Comparison of ENCODE assay signal across 1 cellular context in genomic region chr7:65750511-65751344, GRCh38.
A peak's percentile ranks its signal among the peaks of the same experiment; 100 is the strongest.
TF ChIP-seq lines count a peak whose summit lies in the region.

No MANE protein-coding gene starts in this region.

TF ChIP-seq in HepG2, 621 proteins besides CTCF, POLR2A, EP300 and RAD21 (continued from another document and continues in another):
- TF ChIP-seq, protein P1, sequence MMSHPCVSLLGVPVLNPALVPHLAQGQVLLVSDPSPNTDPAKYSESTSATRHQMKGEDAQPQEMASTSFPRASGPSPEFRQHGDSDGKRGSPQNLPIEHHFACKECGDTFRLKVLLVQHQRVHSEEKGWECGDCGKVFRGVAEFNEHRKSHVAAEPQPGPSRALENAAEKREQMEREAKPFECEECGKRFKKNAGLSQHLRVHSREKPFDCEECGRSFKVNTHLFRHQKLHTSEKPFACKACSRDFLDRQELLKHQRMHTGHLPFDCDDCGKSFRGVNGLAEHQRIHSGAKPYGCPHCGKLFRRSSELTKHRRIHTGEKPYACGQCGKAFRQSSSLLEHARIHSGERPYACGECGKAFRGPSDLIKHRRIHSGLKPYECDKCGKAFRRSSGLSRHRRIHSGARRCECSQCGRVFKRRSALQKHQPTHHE (CRISPR knock-in tag; IDR thresholded peaks at IDR 0.05; ENCODE audit: borderline replicate concordance), result no peak
- TF ChIP-seq FOXC1 (CRISPR knock-in tag; IDR thresholded peaks at IDR 0.05; ENCODE audit: borderline replicate concordance) (no peak), FOXM1 (CRISPR knock-in tag; IDR thresholded peaks at IDR 0.05) (no peak), ZFP82 (CRISPR knock-in tag; IDR thresholded peaks at IDR 0.05; ENCODE audit: borderline replicate concordance) (no peak; the same call in 1 of the 2 replicates), MYC (CRISPR knock-in tag; IDR thresholded peaks at IDR 0.05; ENCODE audit: borderline replicate concordance) (peak; percentile 89), ZNF549 (CRISPR knock-in tag; IDR thresholded peaks at IDR 0.05) (no peak), TEAD2 (CRISPR knock-in tag; IDR thresholded peaks at IDR 0.05) (no peak), ZNF20 (CRISPR knock-in tag; IDR thresholded peaks at IDR 0.05) (no peak), ZNF292 (CRISPR knock-in tag; IDR thresholded peaks at IDR 0.05; ENCODE audit: borderline replicate concordance, low read depth) (peak; percentile 83), NR2C2 (CRISPR knock-in tag; IDR thresholded peaks at IDR 0.05; ENCODE audit: borderline replicate concordance) (peak; percentile 33; the same call in 1 of the 2 replicates), CENPT (CRISPR knock-in tag; IDR thresholded peaks at IDR 0.05; ENCODE audit: low read depth) (no peak), ZC3H4 (CRISPR knock-in tag; IDR thresholded peaks at IDR 0.05; ENCODE audit: borderline replicate concordance) (no peak), ZFY (CRISPR knock-in tag; IDR thresholded peaks at IDR 0.05) (peak; percentile 73), IRF1 (CRISPR knock-in tag; IDR thresholded peaks at IDR 0.05; ENCODE audit: low read depth) (no peak), RFXAP (CRISPR knock-in tag; IDR thresholded peaks at IDR 0.05; ENCODE audit: borderline replicate concordance) (peak; percentile 63; the same call in 1 of the 2 replicates), ZKSCAN5 (CRISPR knock-in tag; IDR thresholded peaks at IDR 0.05) (no peak), YEATS4 (CRISPR knock-in tag; IDR thresholded peaks at IDR 0.05; ENCODE audit: borderline replicate concordance) (peak; percentile 77), ZNF737 (CRISPR knock-in tag; IDR thresholded peaks at IDR 0.05; ENCODE audit: borderline replicate concordance) (0 out of 2 replicates have a peak, but pooled peaks have one; percentile 84), ZNF382 (CRISPR knock-in tag; IDR thresholded peaks at IDR 0.05; ENCODE audit: borderline replicate concordance) (no peak), SKIL (CRISPR knock-in tag; IDR thresholded peaks at IDR 0.05; ENCODE audit: borderline replicate concordance) (no peak), ZBTB7A (CRISPR knock-in tag; IDR thresholded peaks at IDR 0.05) (no peak), BRF2 (CRISPR knock-in tag; IDR thresholded peaks at IDR 0.05) (peak; percentile 30; the same call in 1 of the 2 replicates), ZNF879 (CRISPR knock-in tag; IDR thresholded peaks at IDR 0.05) (no peak), MED8 (CRISPR knock-in tag; IDR thresholded peaks at IDR 0.05; ENCODE audit: insufficient replicate concordance) (no peak), SIX4 (CRISPR knock-in tag; IDR thresholded peaks at IDR 0.05) (no peak), FIP1L1 (IDR thresholded peaks at IDR 0.05; ENCODE audit: borderline replicate concordance, insufficient read depth, low read depth, low read length) (no peak), CCDC6 (CRISPR knock-in tag; IDR thresholded peaks at IDR 0.05) (no peak), NCOA2 (CRISPR knock-in tag; IDR thresholded peaks at IDR 0.05) (no peak), ZNF564 (CRISPR knock-in tag; IDR thresholded peaks at IDR 0.05) (no peak), KMT2B (CRISPR knock-in tag; IDR thresholded peaks at IDR 0.05) (peak; percentile 76), STAT6 (CRISPR knock-in tag; IDR thresholded peaks at IDR 0.05; ENCODE audit: borderline replicate concordance) (no peak), MLX (CRISPR knock-in tag; IDR thresholded peaks at IDR 0.05) (no peak), ELF4 (CRISPR knock-in tag; IDR thresholded peaks at IDR 0.05; ENCODE audit: borderline replicate concordance) (no peak), POLR2AphosphoS2 (IDR thresholded peaks at IDR 0.05; ENCODE audit: low read depth, low read length) (no peak), MXD3 (CRISPR knock-in tag; IDR thresholded peaks at IDR 0.05) (peak; percentile 32; the same call in 1 of the 2 replicates), ZBTB44 (CRISPR knock-in tag; IDR thresholded peaks at IDR 0.05) (no peak), ZSCAN9 (CRISPR knock-in tag; IDR thresholded peaks at IDR 0.05; ENCODE audit: borderline replicate concordance) (peak; percentile 76), MLXIP (CRISPR knock-in tag; IDR thresholded peaks at IDR 0.05; ENCODE audit: borderline replicate concordance) (no peak; the same call in 1 of the 2 replicates), IRF9 (CRISPR knock-in tag; IDR thresholded peaks at IDR 0.05; ENCODE audit: borderline replicate concordance) (no peak; the same call in 1 of the 2 replicates), ZFAT (CRISPR knock-in tag; conservative IDR thresholded peaks at IDR 0.05) (no peak), ZNF660 (CRISPR knock-in tag; IDR thresholded peaks at IDR 0.05; ENCODE audit: borderline replicate concordance, low read depth) (no peak), ZNF503 (CRISPR knock-in tag; IDR thresholded peaks at IDR 0.05) (no peak; the same call in 1 of the 2 replicates)
- TF ChIP-seq, protein P2, sequence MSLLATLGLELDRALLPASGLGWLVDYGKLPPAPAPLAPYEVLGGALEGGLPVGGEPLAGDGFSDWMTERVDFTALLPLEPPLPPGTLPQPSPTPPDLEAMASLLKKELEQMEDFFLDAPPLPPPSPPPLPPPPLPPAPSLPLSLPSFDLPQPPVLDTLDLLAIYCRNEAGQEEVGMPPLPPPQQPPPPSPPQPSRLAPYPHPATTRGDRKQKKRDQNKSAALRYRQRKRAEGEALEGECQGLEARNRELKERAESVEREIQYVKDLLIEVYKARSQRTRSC (CRISPR knock-in tag; IDR thresholded peaks at IDR 0.05; ENCODE audit: low read depth), result no peak
- TF ChIP-seq, protein P3, sequence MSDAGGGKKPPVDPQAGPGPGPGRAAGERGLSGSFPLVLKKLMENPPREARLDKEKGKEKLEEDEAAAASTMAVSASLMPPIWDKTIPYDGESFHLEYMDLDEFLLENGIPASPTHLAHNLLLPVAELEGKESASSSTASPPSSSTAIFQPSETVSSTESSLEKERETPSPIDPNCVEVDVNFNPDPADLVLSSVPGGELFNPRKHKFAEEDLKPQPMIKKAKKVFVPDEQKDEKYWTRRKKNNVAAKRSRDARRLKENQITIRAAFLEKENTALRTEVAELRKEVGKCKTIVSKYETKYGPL (CRISPR knock-in tag; IDR thresholded peaks at IDR 0.05), result no peak
